Comparison of ENCODE assay signal across 8 cellular contexts in genomic region chr12:56266068-56266633, GRCh38. TPM values are rescaled to one million over a fixed set of nuclear protein-coding genes. Genes with fewer than 3 reads are reported as not detected.
DNase-seq lines count a peak whose midpoint lies in the region; ATAC-seq and TF ChIP-seq lines count a peak whose summit lies in the region.
"Not testable (repeated sequence)": the region's sequence is repeated elsewhere in the genome, so short reads cannot be mapped to it uniquely, and the experiment has no call there.
"Had no signal": no experiment of that assay in that cellular context is flagged by ENCODE, and none has a peak within 500 bp of the region (broad histone marks: within the 10 kb centered on the region; RNA-seq: fewer than 3 reads in every experiment).

No MANE protein-coding gene starts in this region.

- TF ChIP-seq CTCF in PC-9 (conservative IDR thresholded peaks at IDR 0.05); adrenal gland (IDR thresholded peaks at IDR 0.05); fibroblast of pulmonary artery (IDR thresholded peaks at IDR 0.05; ENCODE audit: low read length, missing control alignments): not testable (repeated sequence)

- DNase-seq in CD8-positive, alpha-beta memory T cell; PC-9; adrenal gland; fibroblast of pulmonary artery (ENCODE audit: low read depth); stimulated activated naive CD8-positive, alpha-beta T cell treated with anti-CD3 and anti-CD28 coated beads, Interleukin-15, amount 100 ng/mL, for 72 hours: not testable (repeated sequence)

- H3K4me2 ChIP-seq in PC-9 = peak overlapping the region; percentile 90

- H3K9me2 ChIP-seq in PC-9 (ENCODE audit: insufficient read depth) = not testable (repeated sequence)

- peak overlapping the region; percentile 82 for H3K9ac ChIP-seq in muscle layer of colon (ENCODE audit: low read length)

- CTCF ChIA-PET in CD8-positive, alpha-beta memory T cell (lab: Charles Lee) = interaction anchor here (0.7 to 2.8 kb wide), 14 partner anchors 8 to 201 kb away, joined by 3 to 18 read pairs (median 3); partner anchors contain the start of genes ANKRD52, ESYT1, SMARCC2 and ZC3H10
- CTCF ChIA-PET in PC-9 (lab: Charles Lee) = interaction anchor here (0.5 to 0.6 kb wide), 2 partner anchors 55 to 1331 kb away, joined by 3 to 4 read pairs; no protein-coding TSS in a partner anchor

- H3K9me3 ChIP-seq in CD8-positive, alpha-beta memory T cell (ENCODE audit: low read length); PC-9 (ENCODE audit: insufficient read depth, low read depth); adrenal gland (replicated peaks in 1 of 3); muscle layer of colon (ENCODE audit: low read length): not testable (repeated sequence)

- not testable (repeated sequence) for H3K79me2 ChIP-seq in PC-9 (ENCODE audit: low read depth)

- peaks cover 28% of the 10 kb centered on the region; the same call in 1 of the 2 replicates for H3F3A ChIP-seq in PC-9 (ENCODE audit: insufficient read depth, low read depth)

- peaks cover 18 to 21% (median 21%) of the 10 kb centered on the region in 3 donors for H3K4me1 Mint-ChIP-seq in CD8-positive, alpha-beta memory T cell
- peaks cover 22% of the 10 kb centered on the region for H3K4me1 Mint-ChIP-seq in stimulated activated naive CD8-positive, alpha-beta T cell treated with anti-CD3 and anti-CD28 coated beads, Interleukin-15, amount 100 ng/mL, for 72 hours

- H3K9me3 Mint-ChIP-seq in CD8-positive, alpha-beta memory T cell; stimulated activated naive CD8-positive, alpha-beta T cell treated with anti-CD3 and anti-CD28 coated beads, Interleukin-15, amount 100 ng/mL, for 72 hours: not testable (repeated sequence)

- 57 to 64% (median 61%) methylated on average over 12 to 13 of the region's 13 CpGs for WGBS in adrenal gland, 4 donors

- H3K36me3 ChIP-seq in CD8-positive, alpha-beta memory T cell (ENCODE audit: insufficient read depth, low read length); PC-9 (ENCODE audit: low read depth); muscle layer of colon (ENCODE audit: insufficient read depth, low read length): not testable (repeated sequence)
- peaks cover 0 to 14% of the 10 kb centered on the region in 2 donors for H3K36me3 ChIP-seq in adrenal gland (replicated peaks in 1 of 2)

- H3K4me3 ChIP-seq in CD8-positive, alpha-beta memory T cell (ENCODE audit: low read length) = peak overlapping the region; percentile 93
- peak overlapping the region; percentile 75 for H3K4me3 ChIP-seq in PC-9
- H3K4me3 ChIP-seq in adrenal gland = peak overlapping the region in 3 of 4 donors; percentile 28 to 85 (median 49)
- peak overlapping the region; percentile 73 for H3K4me3 ChIP-seq in fibroblast of pulmonary artery (replicated peaks; ENCODE audit: low read depth, low read length)
- peak overlapping the region; percentile 82 to 88 for H3K4me3 ChIP-seq in muscle layer of colon (ENCODE audit: low read depth in 1 of 2, low read length in 2 of 2)

- TF ChIP-seq POLR2A in adrenal gland (IDR thresholded peaks at IDR 0.05) = not testable (repeated sequence)

- intact Hi-C loops in PC-9 (cut with micrococcal nuclease; ENCODE audit: unreplicated experiment) = loop anchor here (1.0 to 5.0 kb wide), 4 partner anchors 8 to 147 kb away; partner anchors contain the start of genes ANKRD52 and ZC3H10
- intact Hi-C loops in adrenal gland (cut with DNase I) = not testable (repeated sequence)

- not testable (repeated sequence) for BruUV-seq in PC-9 (replicated peaks; lab: Mats Ljungman, UMichigan)

- H4K20me1 ChIP-seq in PC-9 (ENCODE audit: insufficient read depth) = not testable (repeated sequence)

- peaks cover 12% of the 10 kb centered on the region for H3K4me1 ChIP-seq in CD8-positive, alpha-beta memory T cell (ENCODE audit: insufficient read depth, low read length)
- H3K4me1 ChIP-seq in PC-9 (replicated peaks; ENCODE audit: insufficient read depth) = peaks cover 22% of the 10 kb centered on the region
- peaks cover 20 to 21% of the 10 kb centered on the region in 2 donors for H3K4me1 ChIP-seq in adrenal gland (replicated peaks in 1 of 2)
- peaks cover 11% of the 10 kb centered on the region for H3K4me1 ChIP-seq in muscle layer of colon (ENCODE audit: insufficient read depth, low read length)

- peak overlapping the region; percentile 80 to 99 (median 96) for H3K27ac Mint-ChIP-seq in CD8-positive, alpha-beta memory T cell
- H3K27ac Mint-ChIP-seq in stimulated activated naive CD8-positive, alpha-beta T cell treated with anti-CD3 and anti-CD28 coated beads, Interleukin-15, amount 100 ng/mL, for 72 hours = peak overlapping the region; percentile 59 to 92

- H3K27ac ChIP-seq in CD8-positive, alpha-beta memory T cell (ENCODE audit: low read depth, low read length) = peak overlapping the region; percentile 98
- H3K27ac ChIP-seq in PC-9 = not testable (repeated sequence)
- H3K27ac ChIP-seq in adrenal gland = peak overlapping the region; percentile 77 to 99 (median 86)
- peak overlapping the region; percentile 81 for H3K27ac ChIP-seq in muscle layer of colon (ENCODE audit: low read depth, low read length)

- H3K27me3 ChIP-seq in CD8-positive, alpha-beta memory T cell (ENCODE audit: insufficient read depth, low read length, poor library complexity, severe bottlenecking); PC-9 (ENCODE audit: insufficient read depth, low read depth); adrenal gland; muscle layer of colon (ENCODE audit: control insufficient read depth in 1 of 2, insufficient read depth in 2 of 2, low read length in 2 of 2): not testable (repeated sequence)

- peak overlapping the region; percentile 89 for H2AFZ ChIP-seq in PC-9

- H3K27me3 Mint-ChIP-seq in CD8-positive, alpha-beta memory T cell; stimulated activated naive CD8-positive, alpha-beta T cell treated with anti-CD3 and anti-CD28 coated beads, Interleukin-15, amount 100 ng/mL, for 72 hours: not testable (repeated sequence)

- ATAC-seq in stimulated activated naive CD8-positive, alpha-beta T cell treated with anti-CD3 and anti-CD28 coated beads, Interleukin-15, amount 100 ng/mL, for 72 hours = not testable (repeated sequence)

- POLR2A ChIA-PET in CD8-positive, alpha-beta memory T cell (lab: Charles Lee) = interaction anchor here (0.5 to 1.7 kb wide), 8 partner anchors 8 to 293 kb away, joined by 3 to 11 read pairs (median 4); partner anchors contain the start of genes ANKRD52, RNF41, SPRYD4 and TIMELESS
- POLR2A ChIA-PET in PC-9 (lab: Charles Lee; ENCODE audit: unreplicated experiment) = interaction anchor here (0.5 to 0.7 kb wide), 3 partner anchors 52 to 151 kb away, joined by 4 to 11 read pairs (median 7); no protein-coding TSS in a partner anchor

- H3K4me3 Mint-ChIP-seq in CD8-positive, alpha-beta memory T cell = peak overlapping the region; percentile 89 to 97 (median 95)
- H3K4me3 Mint-ChIP-seq in stimulated activated naive CD8-positive, alpha-beta T cell treated with anti-CD3 and anti-CD28 coated beads, Interleukin-15, amount 100 ng/mL, for 72 hours = peak overlapping the region; percentile 96 to 98

- peaks cover 0 to 28% (median 2%) of the 10 kb centered on the region in 3 donors for H3K36me3 Mint-ChIP-seq in CD8-positive, alpha-beta memory T cell

RNA-seq across cellular contexts. Expression of gene COQ10A, which starts 0.6 kb away (rescaled TPM):
- total RNA-seq in CD8-positive, alpha-beta memory T cell = 10 to 100 TPM; 14.3 to 14.4 TPM
- 14.2 TPM for polyA plus RNA-seq in CD8-positive, alpha-beta memory T cell
- total RNA-seq in PC-9 (2021) = 6.5 and 6.9 TPM in 2 replicates
- total RNA-seq in adrenal gland = 10 to 100 TPM; 24.2 to 65.1 (median 35.1) TPM
- polyA plus RNA-seq in adrenal gland = 10 to 100 TPM; 25.2 to 47.6 (median 36.7) TPM

RNA-seq across cellular contexts. Expression of gene ANKRD52, which starts 8.0 kb away (rescaled TPM):
- 10 to 100 TPM; 67.0 to 69.9 TPM for total RNA-seq in CD8-positive, alpha-beta memory T cell
- polyA plus RNA-seq in CD8-positive, alpha-beta memory T cell = 16.1 TPM
- total RNA-seq in PC-9 (2021) (59.4 and 62.8 TPM in 2 replicates), adrenal gland (10 to 100 TPM; 21.3 to 86.8 (median 39.2) TPM)
- 10 to 100 TPM in 2 of 3 donors, 1 to 10 TPM in 1; 8.4 to 54.0 (median 28.8) TPM for polyA plus RNA-seq in adrenal gland

RNA-seq across cellular contexts. Expression of gene CS, which starts 34.0 kb away (rescaled TPM):
- 100 to 1,000 TPM; 279 to 286 TPM for total RNA-seq in CD8-positive, alpha-beta memory T cell
- polyA plus RNA-seq in CD8-positive, alpha-beta memory T cell = 78.8 TPM
- total RNA-seq in PC-9 (2021) (203 and 205 TPM in 2 replicates), adrenal gland (100 to 1,000 TPM; 143 to 417 (median 266) TPM)
- 100 to 1,000 TPM in 1 of 3 donors, 10 to 100 TPM in 2; 64.6 to 404 (median 73.1) TPM for polyA plus RNA-seq in adrenal gland

RNA-seq across cellular contexts. Expression of gene SLC39A5, which starts 36.3 kb away (rescaled TPM):
- under 1 TPM; 0.35 to 0.62 TPM for total RNA-seq in CD8-positive, alpha-beta memory T cell
- not detected for polyA plus RNA-seq in CD8-positive, alpha-beta memory T cell
- 0.87 and 2.8 TPM in 2 replicates for total RNA-seq in PC-9 (2021)
- under 1 TPM in 2 of 8 donors, not detected in 6; 0.65 to 0.83 TPM for total RNA-seq in adrenal gland
- polyA plus RNA-seq in adrenal gland = 1 to 10 TPM in 1 of 3 donors, under 1 TPM in 1, not detected in 1; 0.54 to 2.0 TPM
- total RNA-seq: frontal cortex, subcutaneous adipose tissue had no signal

RNA-seq across cellular contexts. Expression of gene NABP2, which starts 42.0 kb away (rescaled TPM):
- total RNA-seq in CD8-positive, alpha-beta memory T cell = 100 to 1,000 TPM; 102 to 104 TPM
- polyA plus RNA-seq in CD8-positive, alpha-beta memory T cell = 4.6 TPM
- 58.2 and 68.5 TPM in 2 replicates for total RNA-seq in PC-9 (2021)
- 10 to 100 TPM; 23.8 to 55.4 (median 48.9) TPM for total RNA-seq in adrenal gland
- 10 to 100 TPM; 24.6 to 48.3 (median 39.7) TPM for polyA plus RNA-seq in adrenal gland
